In the genomic region with DNA sequence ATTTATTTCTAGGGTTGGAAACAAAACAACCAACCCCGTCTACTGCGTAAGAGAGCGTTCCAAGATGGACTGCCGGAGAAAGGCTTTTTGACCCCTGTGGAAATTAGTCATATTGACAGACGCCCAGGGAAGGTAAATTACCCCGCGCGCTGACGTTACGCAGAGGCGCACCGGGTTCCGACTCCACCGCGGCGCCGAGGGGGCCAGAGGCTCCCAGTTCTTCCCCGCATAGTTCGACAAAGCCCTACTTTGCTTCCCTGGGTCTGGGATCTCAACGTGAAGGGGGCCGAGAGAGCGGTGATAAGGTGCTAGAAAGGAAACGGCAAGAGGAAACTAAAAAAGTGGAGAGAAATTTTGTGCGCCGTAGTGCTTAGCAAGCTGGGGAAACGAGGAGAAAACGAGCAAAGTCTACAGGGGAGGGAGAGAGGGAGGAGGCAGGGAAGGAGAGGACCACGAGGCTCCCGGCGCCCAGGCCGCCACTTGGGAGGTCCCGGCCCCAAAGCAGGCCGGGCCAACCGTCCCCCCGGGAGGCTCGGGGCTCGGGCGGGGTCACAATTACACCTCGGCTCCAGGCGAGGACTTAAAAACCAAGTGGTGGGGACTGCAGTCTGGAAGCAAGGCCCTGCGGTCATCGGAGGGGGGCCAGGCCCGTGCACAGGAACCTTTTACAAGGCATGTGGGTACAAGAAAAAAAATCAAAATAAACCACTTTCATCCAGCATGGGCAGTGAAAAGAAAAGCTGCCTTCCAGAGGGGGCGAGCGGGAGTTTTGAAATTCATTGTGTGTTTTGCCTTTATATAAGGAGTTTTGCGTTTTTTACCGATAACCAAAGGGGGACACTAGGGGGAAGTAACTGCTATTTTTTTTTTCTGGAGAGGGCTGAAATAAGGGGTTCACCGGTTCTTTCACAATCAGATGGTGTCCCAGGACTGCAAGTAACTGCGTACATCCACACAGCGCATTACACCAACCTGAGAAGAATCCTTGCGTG, we compare ENCODE assay signal across 2 cellular contexts.
TF ChIP-seq lines count a peak whose summit lies in the region.

No MANE protein-coding gene starts in this region.

TF ChIP-seq in H1, 55 proteins besides CTCF, POLR2A, EP300 and RAD21 (continues in another document):
- TF ChIP-seq, protein P1, sequence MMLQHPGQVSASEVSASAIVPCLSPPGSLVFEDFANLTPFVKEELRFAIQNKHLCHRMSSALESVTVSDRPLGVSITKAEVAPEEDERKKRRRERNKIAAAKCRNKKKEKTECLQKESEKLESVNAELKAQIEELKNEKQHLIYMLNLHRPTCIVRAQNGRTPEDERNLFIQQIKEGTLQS (IDR thresholded peaks at IDR 0.05; ENCODE audit: insufficient read depth, low read depth, low read length): no peak
- TF ChIP-seq EZH2 (IDR thresholded peaks at IDR 0.05; ENCODE audit: low read depth, low read length, severe bottlenecking) (peak; percentile 97), TBP (IDR thresholded peaks at IDR 0.05; ENCODE audit: low read depth, low read length) (no peak), KDM5A (IDR thresholded peaks at IDR 0.05; ENCODE audit: low read length) (no peak), SP2 (IDR thresholded peaks at IDR 0.05; ENCODE audit: low read length) (no peak), NANOG (IDR thresholded peaks at IDR 0.05; ENCODE audit: insufficient read depth, low read depth, low read length, poor library complexity, severe bottlenecking) (no peak), EGR1 (IDR thresholded peaks at IDR 0.05; ENCODE audit: borderline replicate concordance, low read depth, low read length) (peak; percentile 5; the same call in 1 of the 2 replicates), SUZ12 (IDR thresholded peaks at IDR 0.05; ENCODE audit: low read length) (peak; percentile 96), SIX5 (IDR thresholded peaks at IDR 0.05; ENCODE audit: low read depth, low read length) (no peak), SP1 (IDR thresholded peaks at IDR 0.05; ENCODE audit: low read depth, low read length) (no peak), TCF12 (IDR thresholded peaks at IDR 0.05; ENCODE audit: low read depth, low read length) (0 out of 2 replicates have a peak, but pooled peaks have one; percentile 8), ASH2L (IDR thresholded peaks at IDR 0.05; ENCODE audit: low read length) (peak; percentile 47), JUN (IDR thresholded peaks at IDR 0.05; ENCODE audit: low read depth, low read length) (no peak), POU5F1 (IDR thresholded peaks at IDR 0.05; ENCODE audit: low read depth, low read length) (no peak), RNF2 (IDR thresholded peaks at IDR 0.05; ENCODE audit: borderline replicate concordance, low read depth, low read length, missing control alignments, poor library complexity, severe bottlenecking) (peak; percentile 96), ZNF274 (IDR thresholded peaks at IDR 0.05; ENCODE audit: borderline replicate concordance, extremely low read depth, low read length) (no peak), TEAD4 (IDR thresholded peaks at IDR 0.05; ENCODE audit: low read depth, low read length) (no peak), TAF1 (IDR thresholded peaks at IDR 0.05; ENCODE audit: low read depth, low read length) (no peak), BCL11A (IDR thresholded peaks at IDR 0.05; ENCODE audit: low read depth in 2 of 2, low read length in 2 of 2) (no peak), SP4 (IDR thresholded peaks at IDR 0.05; ENCODE audit: low read length) (no peak), JUND (IDR thresholded peaks at IDR 0.05; ENCODE audit: low read length) (no peak), RBBP5 (IDR thresholded peaks at IDR 0.05; ENCODE audit: borderline replicate concordance, low read depth, low read length) (no peak), KDM4A (IDR thresholded peaks at IDR 0.05; ENCODE audit: low read depth, low read length, severe bottlenecking) (no peak), YY1 (IDR thresholded peaks at IDR 0.05; ENCODE audit: low read depth, low read length) (no peak), PHF8 (conservative IDR thresholded peaks at IDR 0.05; ENCODE audit: low read depth, low read length) (no peak), SAP30 (IDR thresholded peaks at IDR 0.05; ENCODE audit: insufficient read depth, insufficient replicate concordance, low read length) (no peak), KDM1A (IDR thresholded peaks at IDR 0.05; ENCODE audit: borderline replicate concordance, low read length) (no peak), CBX5 (IDR thresholded peaks at IDR 0.05; ENCODE audit: low read depth, low read length) (no peak), MAFK (IDR thresholded peaks at IDR 0.05; ENCODE audit: low read depth, low read length) (no peak), RFX5 (IDR thresholded peaks at IDR 0.05; ENCODE audit: borderline replicate concordance, low read depth, low read length) (no peak), CTBP2 (IDR thresholded peaks at IDR 0.05; ENCODE audit: borderline replicate concordance, insufficient read depth, insufficient read length, low read length) (peak; percentile 91)
- TF ChIP-seq, protein P2, sequence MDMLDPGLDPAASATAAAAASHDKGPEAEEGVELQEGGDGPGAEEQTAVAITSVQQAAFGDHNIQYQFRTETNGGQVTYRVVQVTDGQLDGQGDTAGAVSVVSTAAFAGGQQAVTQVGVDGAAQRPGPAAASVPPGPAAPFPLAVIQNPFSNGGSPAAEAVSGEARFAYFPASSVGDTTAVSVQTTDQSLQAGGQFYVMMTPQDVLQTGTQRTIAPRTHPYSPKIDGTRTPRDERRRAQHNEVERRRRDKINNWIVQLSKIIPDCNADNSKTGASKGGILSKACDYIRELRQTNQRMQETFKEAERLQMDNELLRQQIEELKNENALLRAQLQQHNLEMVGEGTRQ (IDR thresholded peaks at IDR 0.05; ENCODE audit: low read length): no peak
- TF ChIP-seq, protein P3, sequence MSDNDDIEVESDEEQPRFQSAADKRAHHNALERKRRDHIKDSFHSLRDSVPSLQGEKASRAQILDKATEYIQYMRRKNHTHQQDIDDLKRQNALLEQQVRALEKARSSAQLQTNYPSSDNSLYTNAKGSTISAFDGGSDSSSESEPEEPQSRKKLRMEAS (IDR thresholded peaks at IDR 0.05): peak; percentile 74

TF ChIP-seq in liver, 16 proteins besides CTCF, POLR2A, EP300 and RAD21:
- TF ChIP-seq NR2F2 (IDR thresholded peaks at IDR 0.05): peak; percentile 75
- no peak for TF ChIP-seq RXRA (IDR thresholded peaks at IDR 0.05)
